ENCODE assay signal across 9 cellular contexts in genomic region chr2:145744541-145745386, GRCh38.
DNase-seq lines count a peak whose midpoint lies in the region; ATAC-seq and TF ChIP-seq lines count a peak whose summit lies in the region.
"Had no signal": no experiment of that assay in that cellular context is flagged by ENCODE, and none has a peak within 500 bp of the region (broad histone marks: within the 10 kb centered on the region; RNA-seq: fewer than 3 reads in every experiment).

No MANE protein-coding gene starts in this region.

- H4K20me1 ChIP-seq in mammary epithelial cell (ENCODE audit: insufficient read depth, low read length) = no peaks in the 10 kb centered on the region

- H3K36me3 ChIP-seq in mammary epithelial cell (ENCODE audit: insufficient read depth, low read length) = no peaks in the 10 kb centered on the region
- no peaks in the 10 kb centered on the region for H3K36me3 ChIP-seq in ovary

- peaks cover 12% of the 10 kb centered on the region for H3K4me1 ChIP-seq in mammary epithelial cell (ENCODE audit: insufficient read depth, low read length)
- H3K4me1 ChIP-seq in ovary (ENCODE audit: insufficient read depth) = no peaks in the 10 kb centered on the region

- H3K9me3 ChIP-seq in mammary epithelial cell (replicated peaks; ENCODE audit: insufficient read depth, low read length) (no peaks in the 10 kb centered on the region), ovary (no peaks in the 10 kb centered on the region)

- H3K9ac ChIP-seq in mammary epithelial cell (ENCODE audit: insufficient read depth, low read length) = no peak overlapping the region

- no peak for TF ChIP-seq POLR2A in ovary (IDR thresholded peaks at IDR 0.05)

- H3K79me2 ChIP-seq in mammary epithelial cell (ENCODE audit: insufficient read depth, low read length) = no peaks in the 10 kb centered on the region

- TF ChIP-seq EP300 in ovary (IDR thresholded peaks at IDR 0.05) = no peak

- in situ Hi-C loops in mammary epithelial cell (cut with MboI; ENCODE audit: low sequenced_read_pairs in 2 of 2) = no loop called here

- H3K4me2 ChIP-seq in mammary epithelial cell (ENCODE audit: insufficient read depth, low read depth, low read length) = peak overlapping the region; percentile 1

- TF ChIP-seq CTCF in AG10803 (conservative IDR thresholded peaks at IDR 0.05; ENCODE audit: low read length) (no peak), mammary epithelial cell (conservative IDR thresholded peaks at IDR 0.05 in 1 of 2, IDR thresholded peaks at IDR 0.05 in 1 of 2; ENCODE audit: extremely low read depth in 1 of 2, insufficient read depth in 1 of 2, low read depth in 1 of 2, low read length in 2 of 2) (no peak), ovary (IDR thresholded peaks at IDR 0.05) (no peak)

- H3K27me3 ChIP-seq in mammary epithelial cell (ENCODE audit: insufficient read depth, low read length) (no peaks in the 10 kb centered on the region), ovary (no peaks in the 10 kb centered on the region)

- peak; percentile 88 for DNase-seq in AG10803 (ENCODE audit: low read depth)
- DNase-seq in mammary epithelial cell = peak; percentile 94
- DNase-seq in inferior parietal cortex (ENCODE audit: extremely low spot score) = no peak
- DNase-seq in NCI-H2081 (lab: John Stamatoyannopoulos, UW) = no peak
- no peak for DNase-seq in ovary
- no peak for DNase-seq in NCI-H526 (lab: John Stamatoyannopoulos, UW)
- DNase-seq: activated naive CD8-positive, alpha-beta T cell treated with anti-CD3 and anti-CD28 coated beads, Interleukin-2, amount 10 ng/mL, durations not matched to agents 7 days and 5 days had no signal

- peak; percentile 75 for ATAC-seq in GM19455 (IDR thresholded peaks at IDR 0.05; ENCODE audit: unreplicated experiment)
- peak; percentile 82 for ATAC-seq in HG03432 (IDR thresholded peaks at IDR 0.05; ENCODE audit: unreplicated experiment)

- WGBS in mammary epithelial cell (ENCODE audit: low coverage, missing lambda C conversion rate) = 75% methylated on average over 4 of the region's 4 CpGs
- WGBS in ovary, 3 donors = 65 to 69% (median 66%) methylated on average over 4 of the region's 4 CpGs

- intact Hi-C loops in mammary epithelial cell (cut with micrococcal nuclease) (loop anchor here (10.0 kb wide), 1 partner anchor 110 kb away; no protein-coding TSS in a partner anchor), ovary (cut with DNase I) (no loop called here)

- H3K27ac ChIP-seq in mammary epithelial cell (ENCODE audit: insufficient read depth, low read depth, low read length) = no peak overlapping the region
- no peak overlapping the region for H3K27ac ChIP-seq in ovary

- H2AFZ ChIP-seq in mammary epithelial cell (ENCODE audit: low read depth, low read length) = peak overlapping the region; percentile 5

- no TSS peak for BruUV-seq in mammary epithelial cell (replicated peaks; lab: Mats Ljungman, UMichigan)

- CTCF ChIA-PET in mammary epithelial cell (lab: Charles Lee; ENCODE audit: low non-redundant PET) = no interaction called here

- dilution Hi-C loops in mammary epithelial cell (cut with HindIII; ENCODE audit: low sequenced_read_pairs) = no loop called here

- H3K4me3 ChIP-seq in AG10803 (ENCODE audit: low read length) (no peak overlapping the region), mammary epithelial cell (replicated peaks in 1 of 3; ENCODE audit: insufficient read depth in 1 of 3, low read depth in 2 of 3, low read length in 3 of 3) (no peak overlapping the region), ovary (no peak overlapping the region)

Comparison
In these comparisons a context has a peak if more than half of its experiments do, and no peak if none do; other contexts are left out.
1. DNase-seq: peak in AG10803 (single experiment) and mammary epithelial cell (single experiment); none in inferior parietal cortex (single experiment), NCI-H2081 (0 of 2), ovary (0 of 5) and NCI-H526 (0 of 2).